ENCODE assay signal across 24 cellular contexts in the genomic region with DNA sequence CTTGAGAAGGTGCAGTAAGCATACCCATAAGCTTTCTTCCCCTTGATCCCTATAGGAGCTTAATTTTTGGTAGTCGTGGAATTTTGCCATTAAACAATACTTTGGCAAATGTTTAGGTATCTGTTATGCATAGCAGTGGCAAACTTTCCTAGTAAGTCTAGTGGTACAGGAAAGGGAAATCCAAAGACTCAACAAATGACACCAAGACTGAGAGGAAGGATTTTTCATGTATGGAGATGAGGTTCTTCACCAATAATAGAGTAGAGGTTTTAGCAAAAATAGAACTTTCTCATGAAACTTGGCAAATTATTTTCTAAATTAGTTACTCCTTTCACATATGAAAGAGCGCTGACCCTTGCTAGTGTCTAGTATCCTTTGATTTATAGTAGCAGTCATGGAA. TPM values are rescaled to one million over a fixed set of nuclear protein-coding genes. Genes with fewer than 3 reads are reported as not detected.
DNase-seq lines count a peak whose midpoint lies in the region; TF ChIP-seq lines count a peak whose summit lies in the region.
"Had no signal": no experiment of that assay in that cellular context is flagged by ENCODE, and none has a peak within 500 bp of the region (broad histone marks: within the 10 kb centered on the region; RNA-seq: fewer than 3 reads in every experiment).

No MANE protein-coding gene starts in this region.

- POLR2A ChIA-PET in Caco-2 (lab: Charles Lee): no interaction called here

- H3K4me1 ChIP-seq in adipocyte (ENCODE audit: control insufficient read depth, insufficient read depth, low read length) (peaks cover 68% of the 10 kb centered on the region), neural progenitor cell (peaks cover 13% of the 10 kb centered on the region), Caco-2 (peaks cover 20% of the 10 kb centered on the region)
- H3K4me1 ChIP-seq: SJSA1 had no signal

- CTCF ChIA-PET in Caco-2 (lab: Charles Lee): no interaction called here

- no peaks in the 10 kb centered on the region for H3K9me3 Mint-ChIP-seq in T-helper 2 cell treated with Interferon-gamma antibody and Interleukin-4, amounts not matched to agents 5 μg/mL and 100 μg/mL, for 36 hours
- H3K9me3 Mint-ChIP-seq in neural progenitor cell (peaks cover 8% of the 10 kb centered on the region), nephron progenitor cell (peaks cover 38% of the 10 kb centered on the region), Caco-2 (ENCODE audit: unreplicated experiment) (no peaks in the 10 kb centered on the region)

- peak overlapping the region; percentile 14 for H3K4me2 ChIP-seq in neural progenitor cell

- H3K36me3 ChIP-seq in adipocyte (ENCODE audit: control insufficient read depth, insufficient read depth, low read length, severe bottlenecking) (peaks cover 80% of the 10 kb centered on the region), neural progenitor cell (peaks cover 4% of the 10 kb centered on the region), Caco-2 (ENCODE audit: control insufficient read depth, insufficient read depth, low read length) (no peaks in the 10 kb centered on the region)

- TF ChIP-seq CTCF in neural progenitor cell (IDR thresholded peaks at IDR 0.05): no peak
- no peak for TF ChIP-seq CTCF in nephron progenitor cell (IDR thresholded peaks at IDR 0.05)
- no peak for TF ChIP-seq CTCF in Caco-2 (IDR thresholded peaks at IDR 0.05; ENCODE audit: insufficient read depth in 1 of 2, low read depth in 1 of 2, low read length in 1 of 2, severe bottlenecking in 1 of 2, unreplicated experiment in 1 of 2)

- H3K27ac ChIP-seq in neural progenitor cell: no peak overlapping the region
- H3K27ac ChIP-seq: 22Rv1, SJSA1 had no signal

- peaks cover 44% of the 10 kb centered on the region for H3K36me3 Mint-ChIP-seq in T-helper 2 cell treated with Interferon-gamma antibody and Interleukin-4, amounts not matched to agents 5 μg/mL and 100 μg/mL, for 36 hours (ENCODE audit: low read depth)
- peaks cover 46% of the 10 kb centered on the region for H3K36me3 Mint-ChIP-seq in neural progenitor cell
- H3K36me3 Mint-ChIP-seq in nephron progenitor cell (ENCODE audit: low read depth): peaks cover 80% of the 10 kb centered on the region
- peaks cover 68% of the 10 kb centered on the region for H3K36me3 Mint-ChIP-seq in Caco-2 (ENCODE audit: insufficient read depth, unreplicated experiment)

- H3K4me3 Mint-ChIP-seq in T-helper 2 cell treated with Interferon-gamma antibody and Interleukin-4, amounts not matched to agents 5 μg/mL and 100 μg/mL, for 36 hours: peak overlapping the region; percentile 24
- H3K4me3 Mint-ChIP-seq in neural progenitor cell (no peak overlapping the region), nephron progenitor cell (no peak overlapping the region), Caco-2 (ENCODE audit: unreplicated experiment) (no peak overlapping the region)
- H3K4me3 Mint-ChIP-seq: B cell had no signal

- no peak overlapping the region for H3K27ac Mint-ChIP-seq in T-helper 2 cell treated with Interferon-gamma antibody and Interleukin-4, amounts not matched to agents 5 μg/mL and 100 μg/mL, for 36 hours
- H3K27ac Mint-ChIP-seq in neural progenitor cell (no peak overlapping the region), nephron progenitor cell (no peak overlapping the region), Caco-2 (ENCODE audit: unreplicated experiment) (no peak overlapping the region)
- H3K27ac Mint-ChIP-seq: B cell had no signal

- H3K9ac ChIP-seq in adipocyte (ENCODE audit: low read length) (peak overlapping the region; percentile 26), neural progenitor cell (no peak overlapping the region)

- peak overlapping the region; percentile 48 for H3K4me3 ChIP-seq in adipocyte (ENCODE audit: low read length)
- H3K4me3 ChIP-seq in neural progenitor cell: no peak overlapping the region
- H3K4me3 ChIP-seq in Caco-2 (ENCODE audit: low read depth, low read length): no peak overlapping the region
- H3K4me3 ChIP-seq: GM12878, SJSA1 had no signal

- peaks cover 43% of the 10 kb centered on the region for H4K20me1 ChIP-seq in neural progenitor cell (ENCODE audit: low read depth)

- H3K4me1 Mint-ChIP-seq in T-helper 2 cell treated with Interferon-gamma antibody and Interleukin-4, amounts not matched to agents 5 μg/mL and 100 μg/mL, for 36 hours (ENCODE audit: low read depth): peaks cover 69% of the 10 kb centered on the region
- H3K4me1 Mint-ChIP-seq in neural progenitor cell (peaks cover 13% of the 10 kb centered on the region), nephron progenitor cell (peaks cover 30% of the 10 kb centered on the region), Caco-2 (ENCODE audit: low read depth, unreplicated experiment) (peaks cover 23% of the 10 kb centered on the region)

- no peaks in the 10 kb centered on the region for H3K27me3 ChIP-seq in adipocyte (replicated peaks; ENCODE audit: control insufficient read depth, insufficient read depth, low read length)
- H3K27me3 ChIP-seq in neural progenitor cell: no peaks in the 10 kb centered on the region
- H3K27me3 ChIP-seq in Caco-2 (replicated peaks; ENCODE audit: control insufficient read depth, insufficient read depth, low read length): no peaks in the 10 kb centered on the region
- H3K27me3 ChIP-seq: SJSA1 had no signal

- H3F3A ChIP-seq in neural progenitor cell (ENCODE audit: low read depth): peaks cover 11% of the 10 kb centered on the region

- intact Hi-C loops in Caco-2 (cut with micrococcal nuclease; ENCODE audit: unreplicated experiment): no loop called here

- H3K9me3 ChIP-seq in adipocyte (ENCODE audit: control insufficient read depth, low read length) (no peaks in the 10 kb centered on the region), neural progenitor cell (ENCODE audit: low read depth) (no peaks in the 10 kb centered on the region), Caco-2 (no peaks in the 10 kb centered on the region)
- H3K9me3 ChIP-seq: SJSA1 had no signal

- peaks cover 94% of the 10 kb centered on the region for H3K79me2 ChIP-seq in neural progenitor cell (ENCODE audit: low read depth)

- BruUV-seq in Caco-2 (replicated peaks; lab: Mats Ljungman, UMichigan): no TSS peak

- no peak for DNase-seq in T-helper 2 cell treated with Interferon-gamma antibody and Interleukin-4, amounts not matched to agents 5 μg/mL and 100 μg/mL, for 36 hours (ENCODE audit: low spot score)
- no peak for DNase-seq in T-helper 2 cell
- no peak for DNase-seq in adipocyte (ENCODE audit: low read depth)
- no peak for DNase-seq in neural progenitor cell (ENCODE audit: low spot score)
- no peak for DNase-seq in activated gamma-delta T cell (lab: John Stamatoyannopoulos, UW)
- DNase-seq in nephron progenitor cell: no peak
- no peak for DNase-seq in Caco-2
- DNase-seq in NCI-H187 (lab: John Stamatoyannopoulos, UW): no peak
- DNase-seq: COR-L47; DMS 273 treated with DMSO at 0.1 percent for 48 hours; DND-41; H7; KG1; NCI-H1092; NCI-H1436; NCI-H1930; NCI-H2227 treated with DMSO at 0.1 percent for 48 hours; NCI-H510A treated with DMSO at 0.1 percent for 48 hours; NCI-H774; NK-92 treated with Interleukin-12 subunit alpha and Interleukin-12 subunit beta, amount 100 ng/mL, for 24 hours had no signal

- no peaks in the 10 kb centered on the region for H3K27me3 Mint-ChIP-seq in T-helper 2 cell treated with Interferon-gamma antibody and Interleukin-4, amounts not matched to agents 5 μg/mL and 100 μg/mL, for 36 hours (ENCODE audit: low read depth)
- no peaks in the 10 kb centered on the region for H3K27me3 Mint-ChIP-seq in neural progenitor cell (ENCODE audit: insufficient read depth, low read depth)
- H3K27me3 Mint-ChIP-seq in nephron progenitor cell (ENCODE audit: low read depth, poor library complexity): peaks cover 4% of the 10 kb centered on the region
- H3K27me3 Mint-ChIP-seq in Caco-2 (ENCODE audit: insufficient read depth, unreplicated experiment): no peaks in the 10 kb centered on the region
- H3K27me3 Mint-ChIP-seq: B cell had no signal

- H2AFZ ChIP-seq in neural progenitor cell (replicated peaks): no peak overlapping the region

RNA-seq across cellular contexts. Expression of a gene that starts 2.8 kb away (rescaled TPM):
- total RNA-seq in neural progenitor cell (ENCODE audit: low replicate concordance) (4.3 and 8.0 TPM in 2 replicates), Caco-2 (2022) (2.0 and 3.2 TPM in 2 replicates)
